In the genomic region with DNA sequence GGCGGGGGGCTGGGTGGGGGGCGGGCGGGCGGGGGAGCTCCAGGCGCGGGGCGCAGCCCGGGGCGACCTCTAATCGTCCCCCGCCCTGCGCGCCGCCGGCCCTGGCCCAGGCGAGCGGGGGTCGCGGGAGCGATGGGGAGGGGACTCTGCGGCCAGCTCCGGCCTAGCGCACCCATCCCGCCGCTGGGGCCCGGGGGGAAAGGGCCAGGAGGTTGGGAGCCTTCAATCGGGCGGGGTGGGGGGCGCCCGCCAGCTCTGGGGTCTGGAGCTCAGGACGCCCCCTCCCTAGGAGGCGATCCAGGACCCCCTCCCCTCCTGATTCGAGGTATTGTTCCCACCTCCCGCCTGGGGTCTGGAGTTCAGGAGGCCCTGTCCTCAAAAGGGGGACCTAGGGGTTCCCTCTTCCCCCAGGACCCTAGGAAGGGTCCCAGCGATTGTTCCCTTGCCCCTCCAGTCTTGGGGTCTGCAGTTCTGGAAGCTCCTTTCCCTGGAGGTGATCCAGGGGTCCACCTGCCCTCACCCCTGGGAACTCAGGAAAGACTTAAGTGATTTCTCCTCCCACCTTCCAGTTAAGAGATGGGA, we compare ENCODE assay signal across 9 cellular contexts. TPM values are rescaled to one million over a fixed set of nuclear protein-coding genes. Genes with fewer than 3 reads are reported as not detected.
DNase-seq lines count a peak whose midpoint lies in the region; ATAC-seq lines count a peak whose summit lies in the region.
"Had no signal": no experiment of that assay in that cellular context is flagged by ENCODE, and none has a peak within 500 bp of the region (broad histone marks: within the 10 kb centered on the region; RNA-seq: fewer than 3 reads in every experiment).

No MANE protein-coding gene starts in this region.

- H3K9me3 ChIP-seq in stomach smooth muscle (ENCODE audit: control insufficient read depth in 2 of 2, low read length in 2 of 2): no peaks in the 10 kb centered on the region

- H3K36me3 Mint-ChIP-seq in activated naive CD8-positive, alpha-beta T cell treated with anti-CD3 and anti-CD28 coated beads for 36 hours: peaks cover 4% of the 10 kb centered on the region
- no peaks in the 10 kb centered on the region for H3K36me3 Mint-ChIP-seq in immature natural killer cell

- H3K4me3 ChIP-seq in stomach smooth muscle (ENCODE audit: low read length in 2 of 2): peak overlapping the region; percentile 42 to 81

- H3K36me3 ChIP-seq in stomach smooth muscle (ENCODE audit: control insufficient read depth in 2 of 2, insufficient read depth in 2 of 2, low read length in 2 of 2): no peaks in the 10 kb centered on the region

- peak overlapping the region; percentile 68 for H3K27ac Mint-ChIP-seq in activated naive CD8-positive, alpha-beta T cell treated with anti-CD3 and anti-CD28 coated beads for 36 hours
- peak overlapping the region in 3 of 6 donors; percentile 49 to 79 (median 57) for H3K27ac Mint-ChIP-seq in immature natural killer cell

- H3K27me3 Mint-ChIP-seq in activated naive CD8-positive, alpha-beta T cell treated with anti-CD3 and anti-CD28 coated beads for 36 hours: peaks cover 3% of the 10 kb centered on the region
- peaks cover 0 to 13% (median 3%) of the 10 kb centered on the region in 3 donors for H3K27me3 Mint-ChIP-seq in immature natural killer cell (ENCODE audit: low read depth in 3 of 3)

- DNase-seq in NCI-H1417 (lab: John Stamatoyannopoulos, UW) (peak in 2 of 3 experiments; percentile 26), NCI-H1417 treated with DMSO at 0.1 percent for 48 hours (lab: John Stamatoyannopoulos, UW) (no peak), immature natural killer cell (no peak), NCI-H446 (lab: John Stamatoyannopoulos, UW) (no peak)
- DNase-seq in activated naive CD8-positive, alpha-beta T cell treated with anti-CD3 and anti-CD28 coated beads for 36 hours: no peak
- DNase-seq: AML-193 had no signal

- peak overlapping the region; percentile 90 to 95 for H3K9ac ChIP-seq in stomach smooth muscle (ENCODE audit: low read length in 2 of 2)

- no peaks in the 10 kb centered on the region for H3K9me3 Mint-ChIP-seq in activated naive CD8-positive, alpha-beta T cell treated with anti-CD3 and anti-CD28 coated beads for 36 hours
- no peaks in the 10 kb centered on the region for H3K9me3 Mint-ChIP-seq in immature natural killer cell

- peak overlapping the region; percentile 86 for H3K27ac ChIP-seq in stomach smooth muscle (ENCODE audit: low read length)

- H3K4me1 Mint-ChIP-seq in activated naive CD8-positive, alpha-beta T cell treated with anti-CD3 and anti-CD28 coated beads for 36 hours: peaks cover 10% of the 10 kb centered on the region
- H3K4me1 Mint-ChIP-seq in immature natural killer cell: peaks cover 21 to 23% of the 10 kb centered on the region in 2 donors

- ATAC-seq in HG03378 (IDR thresholded peaks at IDR 0.05; ENCODE audit: unreplicated experiment): no peak
- ATAC-seq in GM18868 (IDR thresholded peaks at IDR 0.05; ENCODE audit: unreplicated experiment): no peak

- H3K27me3 ChIP-seq in stomach smooth muscle (ENCODE audit: control insufficient read depth in 1 of 2, insufficient read depth in 2 of 2, low read length in 2 of 2): no peaks in the 10 kb centered on the region

- H3K4me1 ChIP-seq in stomach smooth muscle (ENCODE audit: control insufficient read depth, insufficient read depth, low read length): peaks cover 20% of the 10 kb centered on the region

- peak overlapping the region; percentile 69 for H3K4me3 Mint-ChIP-seq in activated naive CD8-positive, alpha-beta T cell treated with anti-CD3 and anti-CD28 coated beads for 36 hours
- H3K4me3 Mint-ChIP-seq in immature natural killer cell: peak overlapping the region; percentile 69 to 83 (median 79)

RNA-seq across cellular contexts. Expression of gene ZNF358, which starts 0.5 kb away (rescaled TPM):
- total RNA-seq in activated naive CD8-positive, alpha-beta T cell treated with anti-CD3 and anti-CD28 coated beads for 36 hours: 1 to 10 TPM; 6.5 to 7.3 TPM
- polyA plus RNA-seq in immature natural killer cell: 1 to 10 TPM; 1.3 to 3.1 (median 1.8) TPM

RNA-seq across cellular contexts. Expression of gene MCOLN1, which starts 6.1 kb away (rescaled TPM):
- 10 to 100 TPM; 12.3 to 12.4 TPM for total RNA-seq in activated naive CD8-positive, alpha-beta T cell treated with anti-CD3 and anti-CD28 coated beads for 36 hours
- polyA plus RNA-seq in immature natural killer cell: 10 to 100 TPM in 1 of 3 donors, 1 to 10 TPM in 2; 6.6 to 17.1 (median 9.5) TPM

RNA-seq across cellular contexts. Expression of gene PNPLA6, which starts 19.1 kb away (rescaled TPM):
- total RNA-seq in activated naive CD8-positive, alpha-beta T cell treated with anti-CD3 and anti-CD28 coated beads for 36 hours: 10 to 100 TPM; 67.8 to 68.5 TPM
- polyA plus RNA-seq in immature natural killer cell: 10 to 100 TPM in 1 of 3 donors, 1 to 10 TPM in 2; 4.9 to 17.5 (median 9.8) TPM

RNA-seq across cellular contexts. Expression of gene PEX11G, which starts 27.5 kb away (rescaled TPM):
- total RNA-seq in activated naive CD8-positive, alpha-beta T cell treated with anti-CD3 and anti-CD28 coated beads for 36 hours: 1 to 10 TPM in 1 of 2 experiments, under 1 TPM in 1; 0.82 to 1.5 TPM
- polyA plus RNA-seq in immature natural killer cell: 1 to 10 TPM in 2 of 3 donors, under 1 TPM in 1; 0.21 to 2.8 (median 1.2) TPM

Comparison
In these comparisons a context has a peak if more than half of its experiments do, and no peak if none do; other contexts are left out.
1. DNase-seq: peak in NCI-H1417 (2 of 3); none in NCI-H1417 treated with DMSO at 0.1 percent for 48 hours (single experiment), activated naive CD8-positive, alpha-beta T cell treated with anti-CD3 and anti-CD28 coated beads for 36 hours (single experiment), immature natural killer cell (0 of 3) and NCI-H446 (0 of 2).